ENCODE assay signal across 13 cellular contexts in the genomic region with DNA sequence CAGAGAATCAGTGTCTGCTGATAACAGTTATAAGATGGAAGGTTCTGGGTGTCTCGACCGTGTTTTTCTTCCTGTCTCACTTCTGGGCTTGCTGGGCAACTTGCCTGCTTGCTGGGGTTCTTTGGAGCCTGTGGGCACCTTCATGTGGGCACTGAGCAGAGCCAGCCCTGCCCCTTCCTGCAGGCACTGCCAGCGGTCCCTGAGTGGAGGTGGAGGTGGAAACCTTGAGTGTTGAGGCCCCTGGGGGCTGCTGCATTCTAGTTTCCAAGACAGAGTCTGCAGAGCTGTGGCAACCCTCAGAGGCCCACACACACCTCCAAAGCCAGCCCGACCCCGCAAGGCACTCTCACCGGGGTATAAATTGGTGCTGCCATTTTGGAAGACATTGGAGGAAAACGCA.
A peak's percentile ranks its signal among the peaks of the same experiment; 100 is the strongest.
DNase-seq lines count a peak whose midpoint lies in the region; ATAC-seq and TF ChIP-seq lines count a peak whose summit lies in the region.
"Had no signal": no experiment of that assay in that cellular context is flagged by ENCODE, and none has a peak within 500 bp of the region (broad histone marks: within the 10 kb centered on the region; RNA-seq: fewer than 3 reads in every experiment).

No MANE protein-coding gene starts in this region.

- H3K4me1 ChIP-seq in mucosa of rectum (ENCODE audit: control insufficient read depth in 2 of 2, insufficient read depth in 2 of 2, low read length in 2 of 2): peaks cover 45 to 46% of the 10 kb centered on the region in 2 donors
- H3K4me1 ChIP-seq in stomach smooth muscle (ENCODE audit: control insufficient read depth, insufficient read depth, low read length): peaks cover 56% of the 10 kb centered on the region
- no peaks in the 10 kb centered on the region; the same call in 1 of the 2 replicates for H3K4me1 ChIP-seq in GM23338 (ENCODE audit: insufficient read depth)

- H3K27me3 Mint-ChIP-seq in activated naive CD4-positive, alpha-beta T cell treated with anti-CD3 and anti-CD28 coated beads for 36 hours (ENCODE audit: low read depth): no peaks in the 10 kb centered on the region
- H3K27me3 Mint-ChIP-seq in activated naive CD4-positive, alpha-beta T cell treated with anti-CD3 and anti-CD28 coated beads, Interleukin-2, amount 10 ng/mL, durations not matched to agents 7 days and 5 days: no peaks in the 10 kb centered on the region
- peaks cover 3% of the 10 kb centered on the region for H3K27me3 Mint-ChIP-seq in GM23338 (ENCODE audit: insufficient read depth, low read depth, poor library complexity)
- H3K27me3 Mint-ChIP-seq: central memory CD8-positive, alpha-beta T cell had no signal

- H2AFZ ChIP-seq in GM23338: no peak overlapping the region

- peak overlapping the region; percentile 71 to 77 for H3K27ac ChIP-seq in mucosa of rectum (ENCODE audit: low read depth in 2 of 2, low read length in 2 of 2)
- H3K27ac ChIP-seq in stomach smooth muscle (ENCODE audit: low read length): peak overlapping the region; percentile 89
- H3K27ac ChIP-seq in GM23338 (ENCODE audit: low read depth): no peak overlapping the region

- no peaks in the 10 kb centered on the region for H3K27me3 ChIP-seq in mucosa of rectum (ENCODE audit: control insufficient read depth in 2 of 2, insufficient read depth in 2 of 2, low read length in 2 of 2)
- H3K27me3 ChIP-seq in stomach smooth muscle (ENCODE audit: control insufficient read depth in 1 of 2, insufficient read depth in 2 of 2, low read length in 2 of 2): no peaks in the 10 kb centered on the region
- H3K27me3 ChIP-seq in GM23338 (ENCODE audit: insufficient read depth): no peaks in the 10 kb centered on the region

- ATAC-seq in GM23338: no peak

- H3K9me3 ChIP-seq in mucosa of rectum (ENCODE audit: control insufficient read depth in 2 of 2, low read length in 2 of 2): no peaks in the 10 kb centered on the region
- no peaks in the 10 kb centered on the region for H3K9me3 ChIP-seq in stomach smooth muscle (ENCODE audit: control insufficient read depth in 2 of 2, low read length in 2 of 2)

- H3K4me2 ChIP-seq in GM23338: no peak overlapping the region

- peak; percentile 22 for DNase-seq in activated naive CD4-positive, alpha-beta T cell treated with anti-CD3 and anti-CD28 coated beads for 36 hours
- no peak for DNase-seq in activated naive CD4-positive, alpha-beta T cell treated with anti-CD3 and anti-CD28 coated beads, Interleukin-2, amount 10 ng/mL, durations not matched to agents 7 days and 5 days
- DNase-seq in activated CD8-positive, alpha-beta memory T cell treated with anti-CD3 and anti-CD28 coated beads, Interleukin-2, amount 50 U/mL, for 48 hours: peak; percentile 63
- DNase-seq in GM23338 (ENCODE audit: low spot score) (no peak), occipital lobe (lab: John Stamatoyannopoulos, UW) (no peak), hepatic stellate cell (ENCODE audit: low spot score) (no peak)
- DNase-seq: DMS153, hippocampal formation, mammary epithelial cell, T-helper 9 cell had no signal

- H3K4me3 Mint-ChIP-seq in activated naive CD4-positive, alpha-beta T cell treated with anti-CD3 and anti-CD28 coated beads for 36 hours: no peak overlapping the region
- H3K4me3 Mint-ChIP-seq in activated naive CD4-positive, alpha-beta T cell treated with anti-CD3 and anti-CD28 coated beads, Interleukin-2, amount 10 ng/mL, durations not matched to agents 7 days and 5 days: no peak overlapping the region
- no peak overlapping the region for H3K4me3 Mint-ChIP-seq in GM23338
- H3K4me3 Mint-ChIP-seq: central memory CD8-positive, alpha-beta T cell had no signal

- H3K9me3 Mint-ChIP-seq in activated naive CD4-positive, alpha-beta T cell treated with anti-CD3 and anti-CD28 coated beads for 36 hours: no peaks in the 10 kb centered on the region
- H3K9me3 Mint-ChIP-seq in activated naive CD4-positive, alpha-beta T cell treated with anti-CD3 and anti-CD28 coated beads, Interleukin-2, amount 10 ng/mL, durations not matched to agents 7 days and 5 days: peaks cover 3% of the 10 kb centered on the region
- H3K9me3 Mint-ChIP-seq in GM23338: no peaks in the 10 kb centered on the region; the same call in 2 of the 3 replicates
- H3K9me3 Mint-ChIP-seq: central memory CD8-positive, alpha-beta T cell had no signal

- no peaks in the 10 kb centered on the region for H3F3A ChIP-seq in GM23338 (replicated peaks; ENCODE audit: low read depth)

- peak overlapping the region; percentile 41 to 49 for H3K4me3 ChIP-seq in mucosa of rectum (ENCODE audit: low read length in 2 of 2)
- H3K4me3 ChIP-seq in stomach smooth muscle (ENCODE audit: low read length in 2 of 2): no peak overlapping the region
- H3K4me3 ChIP-seq in GM23338: no peak overlapping the region

- CTCF ChIA-PET in activated naive CD4-positive, alpha-beta T cell treated with anti-CD3 and anti-CD28 coated beads for 36 hours (lab: Charles Lee): interaction anchor here (0.9 kb wide), 1 partner anchor 17 kb away, joined by 3 read pairs; no protein-coding TSS in a partner anchor
- CTCF ChIA-PET in activated naive CD4-positive, alpha-beta T cell treated with anti-CD3 and anti-CD28 coated beads, Interleukin-2, amount 10 ng/mL, durations not matched to agents 7 days and 5 days (lab: Charles Lee): interaction anchor here (0.6 kb wide), 1 partner anchor 1885 kb away, joined by 3 read pairs; no protein-coding TSS in a partner anchor

- H4K20me1 ChIP-seq in GM23338 (replicated peaks; ENCODE audit: insufficient read depth): no peaks in the 10 kb centered on the region

- H3K9ac ChIP-seq in mucosa of rectum (ENCODE audit: low read depth in 1 of 2, low read length in 2 of 2) (no peak overlapping the region), stomach smooth muscle (ENCODE audit: low read length in 2 of 2) (no peak overlapping the region)

- H3K79me2 ChIP-seq in GM23338 (replicated peaks; ENCODE audit: insufficient read depth): no peaks in the 10 kb centered on the region

- TF ChIP-seq CTCF in GM23338 (conservative IDR thresholded peaks at IDR 0.05; ENCODE audit: low read depth in 2 of 2): no peak

- no peaks in the 10 kb centered on the region for H3K36me3 Mint-ChIP-seq in activated naive CD4-positive, alpha-beta T cell treated with anti-CD3 and anti-CD28 coated beads for 36 hours (ENCODE audit: low read depth)
- peaks cover 13% of the 10 kb centered on the region for H3K36me3 Mint-ChIP-seq in activated naive CD4-positive, alpha-beta T cell treated with anti-CD3 and anti-CD28 coated beads, Interleukin-2, amount 10 ng/mL, durations not matched to agents 7 days and 5 days
- H3K36me3 Mint-ChIP-seq in GM23338 (ENCODE audit: low read depth): no peaks in the 10 kb centered on the region

- H3K27ac Mint-ChIP-seq in activated naive CD4-positive, alpha-beta T cell treated with anti-CD3 and anti-CD28 coated beads for 36 hours: no peak overlapping the region
- H3K27ac Mint-ChIP-seq in activated naive CD4-positive, alpha-beta T cell treated with anti-CD3 and anti-CD28 coated beads, Interleukin-2, amount 10 ng/mL, durations not matched to agents 7 days and 5 days: no peak overlapping the region
- no peak overlapping the region for H3K27ac Mint-ChIP-seq in GM23338

- peaks cover 4% of the 10 kb centered on the region; the same call in 1 of the 2 replicates for H3K9me2 ChIP-seq in GM23338 (ENCODE audit: insufficient read depth)

- H3K4me1 Mint-ChIP-seq in activated naive CD4-positive, alpha-beta T cell treated with anti-CD3 and anti-CD28 coated beads for 36 hours (ENCODE audit: low read depth): peaks cover 43% of the 10 kb centered on the region
- peaks cover 41% of the 10 kb centered on the region for H3K4me1 Mint-ChIP-seq in activated naive CD4-positive, alpha-beta T cell treated with anti-CD3 and anti-CD28 coated beads, Interleukin-2, amount 10 ng/mL, durations not matched to agents 7 days and 5 days
- peaks cover 19% of the 10 kb centered on the region for H3K4me1 Mint-ChIP-seq in GM23338

- intact Hi-C loops in activated naive CD4-positive, alpha-beta T cell treated with anti-CD3 and anti-CD28 coated beads for 36 hours (cut with micrococcal nuclease): no loop called here

- H3K36me3 ChIP-seq in mucosa of rectum (ENCODE audit: control insufficient read depth in 2 of 2, insufficient read depth in 2 of 2, low read length in 2 of 2) (no peaks in the 10 kb centered on the region), stomach smooth muscle (ENCODE audit: control insufficient read depth in 2 of 2, insufficient read depth in 2 of 2, low read length in 2 of 2) (no peaks in the 10 kb centered on the region), GM23338 (ENCODE audit: insufficient read depth) (no peaks in the 10 kb centered on the region)

TF ChIP-seq in GM23338, 12 proteins besides CTCF, POLR2A, EP300 and RAD21 (continues in another document):
- TF ChIP-seq ZNF331 (CRISPR knock-in tag; IDR thresholded peaks at IDR 0.05; ENCODE audit: low read depth) (no peak), ZNF114 (CRISPR knock-in tag; IDR thresholded peaks at IDR 0.05) (no peak), EZH2phosphoT487 (IDR thresholded peaks at IDR 0.05; ENCODE audit: unreplicated experiment) (no peak), EZH2 (IDR thresholded peaks at IDR 0.05; ENCODE audit: low read depth, unreplicated experiment) (no peak), NANOG (IDR thresholded peaks at IDR 0.05; ENCODE audit: borderline replicate concordance) (no peak)

Comparison
In these comparisons a context has a peak if more than half of its experiments do, and no peak if none do; other contexts are left out.
1. DNase-seq: peak in activated naive CD4-positive, alpha-beta T cell treated with anti-CD3 and anti-CD28 coated beads for 36 hours (single experiment) and activated CD8-positive, alpha-beta memory T cell treated with anti-CD3 and anti-CD28 coated beads, Interleukin-2, amount 50 U/mL, for 48 hours (single experiment); none in activated naive CD4-positive, alpha-beta T cell treated with anti-CD3 and anti-CD28 coated beads, Interleukin-2, amount 10 ng/mL, durations not matched to agents 7 days and 5 days (single experiment), GM23338 (single experiment), occipital lobe (single experiment) and hepatic stellate cell (single experiment).
2. H3K4me3 ChIP-seq: peak in mucosa of rectum (2 of 2); none in stomach smooth muscle (0 of 2) and GM23338 (single experiment).